In the genomic region with DNA sequence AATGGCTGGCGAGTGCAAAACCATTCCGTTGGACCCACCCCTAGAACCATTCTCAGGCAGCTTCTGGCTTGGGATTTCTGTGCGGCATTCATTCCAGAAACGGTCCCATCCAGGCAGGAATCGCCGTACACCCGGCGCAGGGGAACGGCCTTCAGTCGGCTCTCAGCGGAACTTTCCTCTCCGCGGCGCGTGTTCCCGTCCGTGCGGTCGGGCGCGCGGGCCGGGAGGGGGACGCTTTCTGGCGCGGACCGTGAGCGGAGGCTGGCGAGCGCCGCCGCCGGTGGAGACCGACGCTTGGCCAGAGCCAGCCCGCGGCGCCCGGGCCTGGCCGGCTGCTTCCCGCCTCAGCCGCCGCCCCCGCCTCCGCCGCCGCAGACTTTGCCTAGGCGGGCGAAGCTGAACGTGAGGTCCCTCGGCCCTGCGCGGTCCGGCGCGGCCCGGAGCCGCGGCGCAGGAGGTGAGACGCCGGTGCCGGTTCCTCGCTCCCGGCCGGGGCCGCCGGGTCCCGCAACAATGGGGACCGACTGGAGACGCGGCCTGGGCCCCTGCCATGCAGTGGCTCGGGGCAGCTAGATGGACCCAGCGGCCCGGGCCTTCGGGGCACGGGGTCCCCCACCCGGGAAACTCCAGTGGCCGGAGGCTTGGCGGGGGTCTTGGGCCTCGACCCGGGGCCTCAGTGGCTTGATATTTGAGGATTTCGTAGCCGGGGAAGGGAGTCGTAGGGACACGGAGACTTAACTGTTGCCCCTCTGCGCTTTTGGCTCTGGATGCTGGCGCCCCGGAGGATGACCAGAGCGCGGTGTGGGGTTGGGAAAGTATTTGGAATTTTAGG, we compare ENCODE assay signal across 1 cellular context.
A peak's percentile ranks its signal among the peaks of the same experiment; 100 is the strongest.
TF ChIP-seq lines count a peak whose summit lies in the region.

A gene with protein sequence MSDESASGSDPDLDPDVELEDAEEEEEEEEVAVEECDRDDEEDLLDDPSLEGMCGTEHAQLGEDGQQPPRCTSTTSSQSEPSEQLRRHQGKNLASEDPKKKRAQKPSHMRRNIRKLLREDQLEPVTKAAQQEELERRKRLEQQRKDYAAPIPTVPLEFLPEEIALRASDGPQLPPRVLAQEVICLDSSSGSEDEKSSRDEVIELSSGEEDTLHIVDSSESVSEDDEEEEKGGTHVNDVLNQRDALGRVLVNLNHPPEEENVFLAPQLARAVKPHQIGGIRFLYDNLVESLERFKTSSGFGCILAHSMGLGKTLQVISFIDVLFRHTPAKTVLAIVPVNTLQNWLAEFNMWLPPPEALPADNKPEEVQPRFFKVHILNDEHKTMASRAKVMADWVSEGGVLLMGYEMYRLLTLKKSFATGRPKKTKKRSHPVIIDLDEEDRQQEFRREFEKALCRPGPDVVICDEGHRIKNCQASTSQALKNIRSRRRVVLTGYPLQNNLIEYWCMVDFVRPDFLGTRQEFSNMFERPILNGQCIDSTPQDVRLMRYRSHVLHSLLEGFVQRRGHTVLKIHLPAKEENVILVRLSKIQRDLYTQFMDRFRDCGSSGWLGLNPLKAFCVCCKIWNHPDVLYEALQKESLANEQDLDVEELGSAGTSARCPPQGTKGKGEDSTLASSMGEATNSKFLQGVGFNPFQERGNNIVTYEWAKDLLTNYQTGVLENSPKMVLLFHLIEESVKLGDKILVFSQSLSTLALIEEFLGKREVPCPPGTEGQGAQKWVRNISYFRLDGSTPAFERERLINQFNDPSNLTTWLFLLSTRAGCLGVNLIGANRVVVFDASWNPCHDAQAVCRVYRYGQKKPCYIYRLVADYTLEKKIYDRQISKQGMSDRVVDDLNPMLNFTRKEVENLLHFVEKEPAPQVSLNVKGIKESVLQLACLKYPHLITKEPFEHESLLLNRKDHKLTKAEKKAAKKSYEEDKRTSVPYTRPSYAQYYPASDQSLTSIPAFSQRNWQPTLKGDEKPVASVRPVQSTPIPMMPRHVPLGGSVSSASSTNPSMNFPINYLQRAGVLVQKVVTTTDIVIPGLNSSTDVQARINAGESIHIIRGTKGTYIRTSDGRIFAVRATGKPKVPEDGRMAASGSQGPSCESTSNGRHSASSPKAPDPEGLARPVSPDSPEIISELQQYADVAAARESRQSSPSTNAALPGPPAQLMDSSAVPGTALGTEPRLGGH (N-terminal part only) (plus strand): TSS at position 261 of the 832 bp plus-strand sequence. CDS start 51,702 bp downstream, outside the sequence.

TF ChIP-seq in GM12878, 131 proteins besides CTCF, POLR2A, EP300 and RAD21 (continued from another document and continues in another):
- peak; percentile 97 for TF ChIP-seq GATAD2B (conservative IDR thresholded peaks at IDR 0.05; ENCODE audit: low read depth)
- TF ChIP-seq, protein P1, sequence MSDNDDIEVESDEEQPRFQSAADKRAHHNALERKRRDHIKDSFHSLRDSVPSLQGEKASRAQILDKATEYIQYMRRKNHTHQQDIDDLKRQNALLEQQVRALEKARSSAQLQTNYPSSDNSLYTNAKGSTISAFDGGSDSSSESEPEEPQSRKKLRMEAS (IDR thresholded peaks at IDR 0.05; ENCODE audit: low read depth, low read length) = peak; percentile 84
- no peak for TF ChIP-seq SMAD1 (IDR thresholded peaks at IDR 0.05; ENCODE audit: low read depth, partially characterized antibody)
- peak; percentile 76; the same call in 1 of the 2 replicates for TF ChIP-seq TCF3 (IDR thresholded peaks at IDR 0.05; ENCODE audit: borderline replicate concordance, insufficient read depth, low read depth, low read length)
- TF ChIP-seq ZNF24 (IDR thresholded peaks at IDR 0.05) = peak; percentile 80
- TF ChIP-seq CREB1 (IDR thresholded peaks at IDR 0.05; ENCODE audit: low read depth) = peak; percentile 64
- TF ChIP-seq MXI1 (IDR thresholded peaks at IDR 0.05; ENCODE audit: low read depth, low read length) = peak; percentile 77
- TF ChIP-seq, protein P2, sequence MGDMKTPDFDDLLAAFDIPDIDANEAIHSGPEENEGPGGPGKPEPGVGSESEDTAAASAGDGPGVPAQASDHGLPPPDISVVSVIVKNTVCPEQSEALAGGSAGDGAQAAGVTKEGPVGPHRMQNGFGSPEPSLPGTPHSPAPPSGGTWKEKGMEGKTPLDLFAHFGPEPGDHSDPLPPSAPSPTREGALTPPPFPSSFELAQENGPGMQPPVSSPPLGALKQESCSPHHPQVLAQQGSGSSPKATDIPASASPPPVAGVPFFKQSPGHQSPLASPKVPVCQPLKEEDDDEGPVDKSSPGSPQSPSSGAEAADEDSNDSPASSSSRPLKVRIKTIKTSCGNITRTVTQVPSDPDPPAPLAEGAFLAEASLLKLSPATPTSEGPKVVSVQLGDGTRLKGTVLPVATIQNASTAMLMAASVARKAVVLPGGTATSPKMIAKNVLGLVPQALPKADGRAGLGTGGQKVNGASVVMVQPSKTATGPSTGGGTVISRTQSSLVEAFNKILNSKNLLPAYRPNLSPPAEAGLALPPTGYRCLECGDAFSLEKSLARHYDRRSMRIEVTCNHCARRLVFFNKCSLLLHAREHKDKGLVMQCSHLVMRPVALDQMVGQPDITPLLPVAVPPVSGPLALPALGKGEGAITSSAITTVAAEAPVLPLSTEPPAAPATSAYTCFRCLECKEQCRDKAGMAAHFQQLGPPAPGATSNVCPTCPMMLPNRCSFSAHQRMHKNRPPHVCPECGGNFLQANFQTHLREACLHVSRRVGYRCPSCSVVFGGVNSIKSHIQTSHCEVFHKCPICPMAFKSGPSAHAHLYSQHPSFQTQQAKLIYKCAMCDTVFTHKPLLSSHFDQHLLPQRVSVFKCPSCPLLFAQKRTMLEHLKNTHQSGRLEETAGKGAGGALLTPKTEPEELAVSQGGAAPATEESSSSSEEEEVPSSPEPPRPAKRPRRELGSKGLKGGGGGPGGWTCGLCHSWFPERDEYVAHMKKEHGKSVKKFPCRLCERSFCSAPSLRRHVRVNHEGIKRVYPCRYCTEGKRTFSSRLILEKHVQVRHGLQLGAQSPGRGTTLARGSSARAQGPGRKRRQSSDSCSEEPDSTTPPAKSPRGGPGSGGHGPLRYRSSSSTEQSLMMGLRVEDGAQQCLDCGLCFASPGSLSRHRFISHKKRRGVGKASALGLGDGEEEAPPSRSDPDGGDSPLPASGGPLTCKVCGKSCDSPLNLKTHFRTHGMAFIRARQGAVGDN (IDR thresholded peaks at IDR 0.05) = peak; percentile 87
- peak; percentile 23; the same call in 1 of the 2 replicates for TF ChIP-seq SMAD5 (IDR thresholded peaks at IDR 0.05; ENCODE audit: low read depth)
- peak; percentile 87 for TF ChIP-seq KLF5 (IDR thresholded peaks at IDR 0.05; ENCODE audit: partially characterized antibody)
- TF ChIP-seq, protein P3, sequence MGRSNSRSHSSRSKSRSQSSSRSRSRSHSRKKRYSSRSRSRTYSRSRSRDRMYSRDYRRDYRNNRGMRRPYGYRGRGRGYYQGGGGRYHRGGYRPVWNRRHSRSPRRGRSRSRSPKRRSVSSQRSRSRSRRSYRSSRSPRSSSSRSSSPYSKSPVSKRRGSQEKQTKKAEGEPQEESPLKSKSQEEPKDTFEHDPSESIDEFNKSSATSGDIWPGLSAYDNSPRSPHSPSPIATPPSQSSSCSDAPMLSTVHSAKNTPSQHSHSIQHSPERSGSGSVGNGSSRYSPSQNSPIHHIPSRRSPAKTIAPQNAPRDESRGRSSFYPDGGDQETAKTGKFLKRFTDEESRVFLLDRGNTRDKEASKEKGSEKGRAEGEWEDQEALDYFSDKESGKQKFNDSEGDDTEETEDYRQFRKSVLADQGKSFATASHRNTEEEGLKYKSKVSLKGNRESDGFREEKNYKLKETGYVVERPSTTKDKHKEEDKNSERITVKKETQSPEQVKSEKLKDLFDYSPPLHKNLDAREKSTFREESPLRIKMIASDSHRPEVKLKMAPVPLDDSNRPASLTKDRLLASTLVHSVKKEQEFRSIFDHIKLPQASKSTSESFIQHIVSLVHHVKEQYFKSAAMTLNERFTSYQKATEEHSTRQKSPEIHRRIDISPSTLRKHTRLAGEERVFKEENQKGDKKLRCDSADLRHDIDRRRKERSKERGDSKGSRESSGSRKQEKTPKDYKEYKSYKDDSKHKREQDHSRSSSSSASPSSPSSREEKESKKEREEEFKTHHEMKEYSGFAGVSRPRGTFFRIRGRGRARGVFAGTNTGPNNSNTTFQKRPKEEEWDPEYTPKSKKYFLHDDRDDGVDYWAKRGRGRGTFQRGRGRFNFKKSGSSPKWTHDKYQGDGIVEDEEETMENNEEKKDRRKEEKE (IDR thresholded peaks at IDR 0.05) = peak; percentile 68; the same call in 1 of the 2 replicates
- TF ChIP-seq EED (IDR thresholded peaks at IDR 0.05; ENCODE audit: low read depth) = peak; percentile 80; the same call in 1 of the 2 replicates
- TF ChIP-seq RAD51 (IDR thresholded peaks at IDR 0.05) = no peak
- no peak for TF ChIP-seq ZZZ3 (IDR thresholded peaks at IDR 0.05; ENCODE audit: control insufficient read depth, insufficient read length, low read depth)
- TF ChIP-seq ETV6 (conservative IDR thresholded peaks at IDR 0.05 in 1 of 2, IDR thresholded peaks at IDR 0.05 in 1 of 2; ENCODE audit: borderline replicate concordance in 1 of 2, low read depth in 1 of 2) = no peak
- peak; percentile 55 for TF ChIP-seq POLR2AphosphoS5 (IDR thresholded peaks at IDR 0.05; ENCODE audit: low read length)
- TF ChIP-seq, protein P4, sequence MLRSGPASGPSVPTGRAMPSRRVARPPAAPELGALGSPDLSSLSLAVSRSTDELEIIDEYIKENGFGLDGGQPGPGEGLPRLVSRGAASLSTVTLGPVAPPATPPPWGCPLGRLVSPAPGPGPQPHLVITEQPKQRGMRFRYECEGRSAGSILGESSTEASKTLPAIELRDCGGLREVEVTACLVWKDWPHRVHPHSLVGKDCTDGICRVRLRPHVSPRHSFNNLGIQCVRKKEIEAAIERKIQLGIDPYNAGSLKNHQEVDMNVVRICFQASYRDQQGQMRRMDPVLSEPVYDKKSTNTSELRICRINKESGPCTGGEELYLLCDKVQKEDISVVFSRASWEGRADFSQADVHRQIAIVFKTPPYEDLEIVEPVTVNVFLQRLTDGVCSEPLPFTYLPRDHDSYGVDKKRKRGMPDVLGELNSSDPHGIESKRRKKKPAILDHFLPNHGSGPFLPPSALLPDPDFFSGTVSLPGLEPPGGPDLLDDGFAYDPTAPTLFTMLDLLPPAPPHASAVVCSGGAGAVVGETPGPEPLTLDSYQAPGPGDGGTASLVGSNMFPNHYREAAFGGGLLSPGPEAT (IDR thresholded peaks at IDR 0.05; ENCODE audit: low read depth) = peak; percentile 87
- no peak for TF ChIP-seq HDGF (IDR thresholded peaks at IDR 0.05)
- TF ChIP-seq, protein P5, sequence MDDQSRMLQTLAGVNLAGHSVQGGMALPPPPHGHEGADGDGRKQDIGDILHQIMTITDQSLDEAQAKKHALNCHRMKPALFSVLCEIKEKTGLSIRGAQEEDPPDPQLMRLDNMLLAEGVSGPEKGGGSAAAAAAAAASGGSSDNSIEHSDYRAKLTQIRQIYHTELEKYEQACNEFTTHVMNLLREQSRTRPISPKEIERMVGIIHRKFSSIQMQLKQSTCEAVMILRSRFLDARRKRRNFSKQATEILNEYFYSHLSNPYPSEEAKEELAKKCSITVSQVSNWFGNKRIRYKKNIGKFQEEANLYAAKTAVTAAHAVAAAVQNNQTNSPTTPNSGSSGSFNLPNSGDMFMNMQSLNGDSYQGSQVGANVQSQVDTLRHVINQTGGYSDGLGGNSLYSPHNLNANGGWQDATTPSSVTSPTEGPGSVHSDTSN (IDR thresholded peaks at IDR 0.05; ENCODE audit: insufficient replicate concordance, low read depth, low read length) = peak; percentile 10
- no peak; a peak in 1 of 4 replicates for TF ChIP-seq CEBPB (IDR thresholded peaks at IDR 0.05; ENCODE audit: borderline replicate concordance in 1 of 2, low read depth in 2 of 2, low read length in 2 of 2)
- peak; percentile 87 for TF ChIP-seq ZNF217 (IDR thresholded peaks at IDR 0.05)
- peak; percentile 91 for TF ChIP-seq RUNX3 (IDR thresholded peaks at IDR 0.05; ENCODE audit: low read length)
- TF ChIP-seq ZNF207 (IDR thresholded peaks at IDR 0.05; ENCODE audit: borderline replicate concordance) = peak; percentile 97
- TF ChIP-seq, protein P6, sequence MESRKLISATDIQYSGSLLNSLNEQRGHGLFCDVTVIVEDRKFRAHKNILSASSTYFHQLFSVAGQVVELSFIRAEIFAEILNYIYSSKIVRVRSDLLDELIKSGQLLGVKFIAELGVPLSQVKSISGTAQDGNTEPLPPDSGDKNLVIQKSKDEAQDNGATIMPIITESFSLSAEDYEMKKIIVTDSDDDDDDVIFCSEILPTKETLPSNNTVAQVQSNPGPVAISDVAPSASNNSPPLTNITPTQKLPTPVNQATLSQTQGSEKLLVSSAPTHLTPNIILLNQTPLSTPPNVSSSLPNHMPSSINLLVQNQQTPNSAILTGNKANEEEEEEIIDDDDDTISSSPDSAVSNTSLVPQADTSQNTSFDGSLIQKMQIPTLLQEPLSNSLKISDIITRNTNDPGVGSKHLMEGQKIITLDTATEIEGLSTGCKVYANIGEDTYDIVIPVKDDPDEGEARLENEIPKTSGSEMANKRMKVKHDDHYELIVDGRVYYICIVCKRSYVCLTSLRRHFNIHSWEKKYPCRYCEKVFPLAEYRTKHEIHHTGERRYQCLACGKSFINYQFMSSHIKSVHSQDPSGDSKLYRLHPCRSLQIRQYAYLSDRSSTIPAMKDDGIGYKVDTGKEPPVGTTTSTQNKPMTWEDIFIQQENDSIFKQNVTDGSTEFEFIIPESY (IDR thresholded peaks at IDR 0.05) = no peak
- peak; percentile 75 for TF ChIP-seq SP1 (IDR thresholded peaks at IDR 0.05; ENCODE audit: low read depth, low read length)
- TF ChIP-seq EGR1 (IDR thresholded peaks at IDR 0.05; ENCODE audit: borderline replicate concordance in 1 of 2, low read depth in 2 of 2, low read length in 2 of 2) = peak; percentile 58 to 65
- TF ChIP-seq CBX5 (IDR thresholded peaks at IDR 0.05; ENCODE audit: low read depth) = 0 out of 2 replicates have a peak, but pooled peaks have one; percentile 91
- TF ChIP-seq MTA2 (IDR thresholded peaks at IDR 0.05; ENCODE audit: low read depth) = no peak
- TF ChIP-seq, protein P7, sequence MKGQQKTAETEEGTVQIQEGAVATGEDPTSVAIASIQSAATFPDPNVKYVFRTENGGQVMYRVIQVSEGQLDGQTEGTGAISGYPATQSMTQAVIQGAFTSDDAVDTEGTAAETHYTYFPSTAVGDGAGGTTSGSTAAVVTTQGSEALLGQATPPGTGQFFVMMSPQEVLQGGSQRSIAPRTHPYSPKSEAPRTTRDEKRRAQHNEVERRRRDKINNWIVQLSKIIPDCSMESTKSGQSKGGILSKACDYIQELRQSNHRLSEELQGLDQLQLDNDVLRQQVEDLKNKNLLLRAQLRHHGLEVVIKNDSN (IDR thresholded peaks at IDR 0.05; ENCODE audit: borderline replicate concordance, extremely low read length, insufficient read depth, low read depth, low read length) = peak; percentile 67
- 0 out of 2 replicates have a peak, but pooled peaks have one; percentile 75 for TF ChIP-seq STAT1 (conservative IDR thresholded peaks at IDR 0.05)
- peak; percentile 84; the same call in 1 of the 2 replicates for TF ChIP-seq ASH2L (IDR thresholded peaks at IDR 0.05; ENCODE audit: borderline replicate concordance, low read depth)
- TF ChIP-seq IKZF2 (IDR thresholded peaks at IDR 0.05) = peak; percentile 68 to 74
- TF ChIP-seq, protein P8, sequence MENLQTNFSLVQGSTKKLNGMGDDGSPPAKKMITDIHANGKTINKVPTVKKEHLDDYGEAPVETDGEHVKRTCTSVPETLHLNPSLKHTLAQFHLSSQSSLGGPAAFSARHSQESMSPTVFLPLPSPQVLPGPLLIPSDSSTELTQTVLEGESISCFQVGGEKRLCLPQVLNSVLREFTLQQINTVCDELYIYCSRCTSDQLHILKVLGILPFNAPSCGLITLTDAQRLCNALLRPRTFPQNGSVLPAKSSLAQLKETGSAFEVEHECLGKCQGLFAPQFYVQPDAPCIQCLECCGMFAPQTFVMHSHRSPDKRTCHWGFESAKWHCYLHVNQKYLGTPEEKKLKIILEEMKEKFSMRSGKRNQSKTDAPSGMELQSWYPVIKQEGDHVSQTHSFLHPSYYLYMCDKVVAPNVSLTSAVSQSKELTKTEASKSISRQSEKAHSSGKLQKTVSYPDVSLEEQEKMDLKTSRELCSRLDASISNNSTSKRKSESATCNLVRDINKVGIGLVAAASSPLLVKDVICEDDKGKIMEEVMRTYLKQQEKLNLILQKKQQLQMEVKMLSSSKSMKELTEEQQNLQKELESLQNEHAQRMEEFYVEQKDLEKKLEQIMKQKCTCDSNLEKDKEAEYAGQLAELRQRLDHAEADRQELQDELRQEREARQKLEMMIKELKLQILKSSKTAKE (IDR thresholded peaks at IDR 0.05; ENCODE audit: low read depth, poor library complexity, severe bottlenecking) = no peak
